13 cellular contexts compared by ENCODE assay signal in genomic region chr6:151716446-151717047, GRCh38.
DNase-seq lines count a peak whose midpoint lies in the region; ATAC-seq and TF ChIP-seq lines count a peak whose summit lies in the region.
"Had no signal": no experiment of that assay in that cellular context is flagged by ENCODE, and none has a peak within 500 bp of the region (broad histone marks: within the 10 kb centered on the region; RNA-seq: fewer than 3 reads in every experiment).

No MANE protein-coding gene starts in this region.

- H3K9me3 Mint-ChIP-seq in CD8-positive, alpha-beta T cell = peaks cover 18% of the 10 kb centered on the region
- H3K9me3 Mint-ChIP-seq in mesothelial cell of epicardium = peaks cover 36% of the 10 kb centered on the region

- no peaks in the 10 kb centered on the region for H3K27me3 Mint-ChIP-seq in CD8-positive, alpha-beta T cell (ENCODE audit: low read depth)
- peaks cover 8% of the 10 kb centered on the region for H3K27me3 Mint-ChIP-seq in mesothelial cell of epicardium (ENCODE audit: low read depth)

- no peak for ATAC-seq in CD8-positive, alpha-beta T cell
- peak; percentile 26 for ATAC-seq in left lung
- ATAC-seq in HG03521 (IDR thresholded peaks at IDR 0.05; ENCODE audit: unreplicated experiment) = no peak
- ATAC-seq: stimulated activated effector memory CD8-positive, alpha-beta T cell treated with anti-CD3 and anti-CD28 coated beads, Interleukin-12 subunit alpha, Interleukin-12 subunit beta, amount 100 ng/mL, for 72 hours had no signal

- H3K4me1 Mint-ChIP-seq in CD8-positive, alpha-beta T cell (ENCODE audit: low read depth) = peaks cover 8% of the 10 kb centered on the region
- no peaks in the 10 kb centered on the region for H3K4me1 Mint-ChIP-seq in mesothelial cell of epicardium

- CTCF ChIA-PET in CD8-positive, alpha-beta T cell (lab: Charles Lee) = interaction anchor here (0.6 to 1.7 kb wide), 3 partner anchors 16 to 49 kb away, joined by 3 to 4 read pairs (median 4); no protein-coding TSS in a partner anchor

- H3K27me3 ChIP-seq in CD8-positive, alpha-beta T cell (ENCODE audit: insufficient read depth, low read length) = no peaks in the 10 kb centered on the region
- H3K27me3 ChIP-seq in WERI-Rb-1 (ENCODE audit: insufficient read depth, low read depth, severe bottlenecking) = no peaks in the 10 kb centered on the region
- no peaks in the 10 kb centered on the region for H3K27me3 ChIP-seq in left lung
- H3K27me3 ChIP-seq: MG63 had no signal

- TF ChIP-seq CTCF in CD8-positive, alpha-beta T cell (IDR thresholded peaks at IDR 0.05) = no peak
- no peak for TF ChIP-seq CTCF in WERI-Rb-1 (IDR thresholded peaks at IDR 0.05; ENCODE audit: low read depth, low read length)
- TF ChIP-seq CTCF in left lung (IDR thresholded peaks at IDR 0.05) = no peak
- TF ChIP-seq CTCF in mesothelial cell of epicardium (IDR thresholded peaks at IDR 0.05; ENCODE audit: unreplicated experiment) = no peak

- no peak overlapping the region for H3K4me3 ChIP-seq in CD8-positive, alpha-beta T cell (ENCODE audit: low read depth, low read length)
- H3K4me3 ChIP-seq in WERI-Rb-1 (ENCODE audit: low read depth, low read length) = no peak overlapping the region
- no peak overlapping the region for H3K4me3 ChIP-seq in left lung
- H3K4me3 ChIP-seq: MG63 had no signal

- H3K36me3 ChIP-seq in CD8-positive, alpha-beta T cell (ENCODE audit: insufficient read depth, low read length) = no peaks in the 10 kb centered on the region
- H3K36me3 ChIP-seq in WERI-Rb-1 = no peaks in the 10 kb centered on the region
- no peaks in the 10 kb centered on the region for H3K36me3 ChIP-seq in left lung
- H3K36me3 ChIP-seq: MG63 had no signal

- peaks cover 14% of the 10 kb centered on the region for H3K36me3 Mint-ChIP-seq in CD8-positive, alpha-beta T cell
- no peaks in the 10 kb centered on the region for H3K36me3 Mint-ChIP-seq in mesothelial cell of epicardium
- H3K36me3 Mint-ChIP-seq: stimulated activated effector memory CD8-positive, alpha-beta T cell treated with anti-CD3 and anti-CD28 coated beads, Interleukin-12 subunit alpha, Interleukin-12 subunit beta, amount 100 ng/mL, for 72 hours had no signal

- intact Hi-C loops in CD8-positive, alpha-beta T cell (cut with DNase I, micrococcal nuclease) = no loop called here
- intact Hi-C loops in left lung (cut with DNase I) = no loop called here

- H3K27ac ChIP-seq in CD8-positive, alpha-beta T cell (ENCODE audit: low read depth, low read length) = no peak overlapping the region
- H3K27ac ChIP-seq in WERI-Rb-1 (peak overlapping the region; percentile 58), left lung (no peak overlapping the region), caudate nucleus (ENCODE audit: low read depth, low read length) (no peak overlapping the region)

- no peaks in the 10 kb centered on the region for H3K9me3 ChIP-seq in CD8-positive, alpha-beta T cell (ENCODE audit: low read length)
- peaks cover 3% of the 10 kb centered on the region for H3K9me3 ChIP-seq in WERI-Rb-1 (ENCODE audit: severe bottlenecking)
- H3K9me3 ChIP-seq in left lung = peaks cover 0 to 8% of the 10 kb centered on the region in 2 donors

- H3K4me3 Mint-ChIP-seq in CD8-positive, alpha-beta T cell = no peak overlapping the region
- H3K4me3 Mint-ChIP-seq in mesothelial cell of epicardium = no peak overlapping the region
- H3K4me3 Mint-ChIP-seq: activated naive CD8-positive, alpha-beta T cell; stimulated activated effector memory CD8-positive, alpha-beta T cell treated with anti-CD3 and anti-CD28 coated beads, Interleukin-12 subunit alpha, Interleukin-12 subunit beta, amount 100 ng/mL, for 72 hours had no signal

- DNase-seq in CD8-positive, alpha-beta T cell = no peak
- DNase-seq in H4 (ENCODE audit: low spot score) (peak; percentile 10), WERI-Rb-1 (peak; percentile 81), left lung (peak in 1 of 2 donors; percentile 23), mesothelial cell of epicardium (ENCODE audit: low spot score in 2 of 2, unreplicated experiment in 2 of 2) (no peak), nucleus accumbens (lab: John Stamatoyannopoulos, UW) (no peak), caudate nucleus (lab: John Stamatoyannopoulos, UW) (no peak)
- DNase-seq: cortex of kidney, MG63, NCI-H524 had no signal

- no peaks in the 10 kb centered on the region for H3K4me1 ChIP-seq in CD8-positive, alpha-beta T cell (ENCODE audit: insufficient read depth, low read length)
- H3K4me1 ChIP-seq in left lung = no peaks in the 10 kb centered on the region

- POLR2A ChIA-PET in CD8-positive, alpha-beta T cell (lab: Charles Lee) = no interaction called here

- H3K27ac Mint-ChIP-seq in CD8-positive, alpha-beta T cell = peak overlapping the region; percentile 52
- H3K27ac Mint-ChIP-seq in mesothelial cell of epicardium = no peak overlapping the region
- H3K27ac Mint-ChIP-seq: activated naive CD8-positive, alpha-beta T cell; stimulated activated effector memory CD8-positive, alpha-beta T cell treated with anti-CD3 and anti-CD28 coated beads, Interleukin-12 subunit alpha, Interleukin-12 subunit beta, amount 100 ng/mL, for 72 hours had no signal

Comparison
In these comparisons a context has a peak if more than half of its experiments do, and no peak if none do; other contexts are left out.
1. DNase-seq: peak in H4 (single experiment) and WERI-Rb-1 (single experiment); none in CD8-positive, alpha-beta T cell (0 of 7), mesothelial cell of epicardium (0 of 2), nucleus accumbens (0 of 56) and caudate nucleus (0 of 61).